ENCODE assay signal across 29 cellular contexts in genomic region chr11:132972565-132972964, GRCh38.
A peak's percentile ranks its signal among the peaks of the same experiment; 100 is the strongest.
DNase-seq lines count a peak whose midpoint lies in the region; ATAC-seq and TF ChIP-seq lines count a peak whose summit lies in the region.
"Had no signal": no experiment of that assay in that cellular context is flagged by ENCODE, and none has a peak within 500 bp of the region (broad histone marks: within the 10 kb centered on the region; RNA-seq: fewer than 3 reads in every experiment).

No MANE protein-coding gene starts in this region.

- peaks cover 33% of the 10 kb centered on the region for H3K4me1 Mint-ChIP-seq in brain
- H3K4me1 Mint-ChIP-seq: activated naive CD4-positive, alpha-beta T cell treated with anti-CD3 and anti-CD28 coated beads, Interleukin-2, amount 50 U/mL, for 24 hours; CD4-positive, alpha-beta memory T cell had no signal

- intact Hi-C loops in posterior cingulate gyrus (cut with DNase I): no loop called here

- ATAC-seq in GM18909 (IDR thresholded peaks at IDR 0.05; ENCODE audit: poor library complexity, unreplicated experiment) (no peak), GM18873 (IDR thresholded peaks at IDR 0.05; ENCODE audit: low FRiP score, unreplicated experiment) (no peak), GM19023 (IDR thresholded peaks at IDR 0.05; ENCODE audit: unreplicated experiment) (no peak)
- ATAC-seq: A549, heart right ventricle, left cardiac atrium, pancreas had no signal

- no peaks in the 10 kb centered on the region for H3K36me3 Mint-ChIP-seq in brain
- H3K36me3 Mint-ChIP-seq: activated naive CD4-positive, alpha-beta T cell treated with anti-CD3 and anti-CD28 coated beads, Interleukin-2, amount 50 U/mL, for 24 hours; CD4-positive, alpha-beta memory T cell had no signal

- H3K4me3 Mint-ChIP-seq in brain: no peak overlapping the region
- H3K4me3 Mint-ChIP-seq: activated naive CD4-positive, alpha-beta T cell treated with anti-CD3 and anti-CD28 coated beads, Interleukin-2, amount 50 U/mL, for 24 hours; CD4-positive, alpha-beta memory T cell; nephron progenitor cell had no signal

- no peak overlapping the region for H3K4me3 ChIP-seq in GM12865 (ENCODE audit: low read depth, low read length)
- H3K4me3 ChIP-seq: A549, colonic mucosa, heart right ventricle, pancreas, Peyer's patch, right atrium auricular region, smooth muscle cell, vagina had no signal

- TF ChIP-seq CTCF in GM12865 (IDR thresholded peaks at IDR 0.05; ENCODE audit: insufficient read depth, low read depth, low read length, missing control alignments): no peak
- TF ChIP-seq CTCF in brain (conservative IDR thresholded peaks at IDR 0.05): no peak

- DNase-seq in GM12865 (ENCODE audit: low read depth): peak; percentile 10
- peak in 34 of 51 donors; percentile 11 to 81 (median 49) for DNase-seq in hypothalamus (lab: John Stamatoyannopoulos, UW)
- DNase-seq in posterior cingulate gyrus: peak in 7 of 10 donors; percentile 40 to 91 (median 59)
- DNase-seq in NCI-H187 treated with DMSO at 0.1 percent for 48 hours (lab: John Stamatoyannopoulos, UW): no peak
- DNase-seq: amniotic stem cell; CD4-positive, alpha-beta memory T cell; colonic mucosa; effector CD8-positive, alpha-beta T cell; HCEC 1CT; heart right ventricle; IMR-90; left cardiac atrium; NCI-H1436 treated with DMSO at 0.1 percent for 48 hours; NCI-H226; NCI-H748 treated with DMSO at 0.1 percent for 48 hours; nephron progenitor cell; pancreas; Peyer's patch; SHP77 treated with DMSO at 0.1 percent for 48 hours; stimulated activated naive CD4-positive, alpha-beta T cell treated with Interleukin-2 at 50 U/mL for 16 hours had no signal

- no peaks in the 10 kb centered on the region for H3K9me3 Mint-ChIP-seq in brain
- H3K9me3 Mint-ChIP-seq: activated naive CD4-positive, alpha-beta T cell treated with anti-CD3 and anti-CD28 coated beads, Interleukin-2, amount 50 U/mL, for 24 hours had no signal

- H3K27me3 Mint-ChIP-seq in brain: peaks cover 4% of the 10 kb centered on the region

- peak overlapping the region in 3 of 5 experiments; percentile 19 to 67 (median 54) for H3K27ac Mint-ChIP-seq in brain
- H3K27ac Mint-ChIP-seq: activated naive CD4-positive, alpha-beta T cell treated with anti-CD3 and anti-CD28 coated beads, Interleukin-2, amount 50 U/mL, for 24 hours; CD4-positive, alpha-beta memory T cell; nephron progenitor cell had no signal
